Comparison of ENCODE assay signal across 1 cellular context in genomic region chr2:44964704-44965343, GRCh38.
TF ChIP-seq lines count a peak whose summit lies in the region.

No MANE protein-coding gene starts in this region.

TF ChIP-seq in SK-N-SH, 30 proteins besides CTCF, POLR2A, EP300 and RAD21 (continued from another document):
- TF ChIP-seq EZH2phosphoT487 (IDR thresholded peaks at IDR 0.05; ENCODE audit: borderline replicate concordance, low read depth) (no peak), PBX3 (IDR thresholded peaks at IDR 0.05) (no peak)
